14 cellular contexts compared by ENCODE assay signal in genomic region chr20:44552568-44552949, GRCh38. TPM values are rescaled to one million over a fixed set of nuclear protein-coding genes. Genes with fewer than 3 reads are reported as not detected.
DNase-seq lines count a peak whose midpoint lies in the region; ATAC-seq, FAIRE-seq and TF ChIP-seq lines count a peak whose summit lies in the region.
"Had no signal": no experiment of that assay in that cellular context is flagged by ENCODE, and none has a peak within 500 bp of the region (broad histone marks: within the 10 kb centered on the region; RNA-seq: fewer than 3 reads in every experiment).

No MANE protein-coding gene starts in this region.

- H2AK5ac ChIP-seq in IMR-90 (ENCODE audit: low read depth, low read length) = no peak overlapping the region

- H3K79me1 ChIP-seq in IMR-90 (ENCODE audit: low read depth in 1 of 2, low read length in 2 of 2) = peaks cover 8 to 20% of the 10 kb centered on the region in 2 experiments

- H2BK5ac ChIP-seq in IMR-90 (ENCODE audit: low read depth, low read length, poor library complexity, severe bottlenecking) = peak overlapping the region; percentile 8

- H3K27ac ChIP-seq in ACC112 (ENCODE audit: low read depth, low read length) (peak overlapping the region; percentile 74), IMR-90 (ENCODE audit: insufficient read depth, low read length) (no peak overlapping the region), breast epithelium (peak overlapping the region; percentile 52 to 83), small intestine (ENCODE audit: low read depth in 1 of 2, low read length in 1 of 2) (peak overlapping the region in 1 of 2 donors; percentile 47)
- H3K27ac ChIP-seq: C4-2B had no signal

- H3K4me2 ChIP-seq in IMR-90 (ENCODE audit: low read depth, low read length) = peak overlapping the region; percentile 85; the same call in 1 of the 2 replicates

- H2BK15ac ChIP-seq in IMR-90 (ENCODE audit: low read depth, low read length) = no peak overlapping the region

- no peak for TF ChIP-seq RAD21 in IMR-90 (IDR thresholded peaks at IDR 0.05; ENCODE audit: low read length)

- no peak overlapping the region for H4K5ac ChIP-seq in IMR-90 (ENCODE audit: low read depth, low read length)

- TF ChIP-seq POLR2A in IMR-90 (IDR thresholded peaks at IDR 0.05; ENCODE audit: low read depth, low read length) (no peak), breast epithelium (IDR thresholded peaks at IDR 0.05) (no peak)

- no peak overlapping the region for H3K4me3 ChIP-seq in ACC112 (ENCODE audit: low read depth, low read length)
- no peak overlapping the region for H3K4me3 ChIP-seq in IMR-90 (ENCODE audit: insufficient read depth, low read depth, low read length)
- no peak overlapping the region for H3K4me3 ChIP-seq in breast epithelium
- H3K4me3 ChIP-seq in small intestine (ENCODE audit: low read depth in 1 of 2, low read length in 2 of 2) = no peak overlapping the region

- no peak overlapping the region for H3K56ac ChIP-seq in IMR-90 (ENCODE audit: extremely low read depth, insufficient read depth, low read length)

- no peak overlapping the region for H2AK9ac ChIP-seq in IMR-90 (replicated peaks; ENCODE audit: low read depth, low read length, poor library complexity)

- peaks cover 6% of the 10 kb centered on the region for H3K9me1 ChIP-seq in IMR-90 (ENCODE audit: insufficient read depth, low read length)

- 0 out of 2 replicates have a peak overlapping the region, but pooled peaks have one; percentile 25 for H3K23ac ChIP-seq in IMR-90 (ENCODE audit: low read depth, low read length)

- no peak overlapping the region for H3K9ac ChIP-seq in IMR-90 (ENCODE audit: low read depth, low read length)

- POLR2A ChIA-PET in IMR-90 (lab: Charles Lee; ENCODE audit: unreplicated experiment) = interaction anchor here (0.6 kb wide), 1 partner anchor 14 kb away, joined by 3 read pairs; no protein-coding TSS in a partner anchor

- no peak for ATAC-seq in IMR-90 (ENCODE audit: low read depth)
- no peak for ATAC-seq in HG02840 (IDR thresholded peaks at IDR 0.05; ENCODE audit: low FRiP score, unreplicated experiment)

- no peak overlapping the region for H4K91ac ChIP-seq in IMR-90 (ENCODE audit: insufficient read depth, low read depth, low read length)

- no CpG with 5 or more reads among the region's 3 CpGs for WGBS in IMR-90 (ENCODE audit: extremely low coverage in 2 of 2, insufficient read length in 1 of 2), 2 experiments
- WGBS in small intestine, 3 donors = 68 to 78% (median 74%) methylated on average over 3 of the region's 3 CpGs

- H3K9me3 Mint-ChIP-seq in osteocyte (ENCODE audit: unreplicated experiment) = no peaks in the 10 kb centered on the region

- peaks cover 7% of the 10 kb centered on the region; the same call in 1 of the 2 replicates for H4K20me1 ChIP-seq in IMR-90 (ENCODE audit: insufficient read depth, low read length)

- no peak overlapping the region for H4K8ac ChIP-seq in IMR-90 (ENCODE audit: low read depth in 2 of 2, low read length in 2 of 2)

- H2AFZ ChIP-seq in ACC112 (ENCODE audit: low read length, unreplicated experiment) (no peak overlapping the region), IMR-90 (replicated peaks; ENCODE audit: low read length, poor library complexity) (no peak overlapping the region)

- no peak overlapping the region for H3K14ac ChIP-seq in IMR-90 (replicated peaks; ENCODE audit: low read depth, low read length)

- H3K36me3 ChIP-seq in ACC112 (ENCODE audit: insufficient read depth, low read length) = no peaks in the 10 kb centered on the region
- no peaks in the 10 kb centered on the region for H3K36me3 ChIP-seq in IMR-90 (ENCODE audit: control insufficient read depth, insufficient read depth, low read length)
- no peaks in the 10 kb centered on the region for H3K36me3 ChIP-seq in breast epithelium
- H3K36me3 ChIP-seq in small intestine (ENCODE audit: control insufficient read depth in 2 of 2, insufficient read depth in 2 of 2, low read length in 2 of 2) = no peaks in the 10 kb centered on the region

- H3K79me2 ChIP-seq in ACC112 (ENCODE audit: control insufficient read depth, insufficient read depth, low read length, unreplicated experiment) = no peaks in the 10 kb centered on the region

- H3K27ac Mint-ChIP-seq in osteocyte (ENCODE audit: unreplicated experiment) = peak overlapping the region; percentile 80

- no peaks in the 10 kb centered on the region for H3K27me3 Mint-ChIP-seq in osteocyte (ENCODE audit: unreplicated experiment)
- H3K27me3 Mint-ChIP-seq: activated naive CD8-positive, alpha-beta T cell had no signal

- no peak overlapping the region for H2BK120ac ChIP-seq in IMR-90 (ENCODE audit: low read depth, low read length)

- no peak overlapping the region for H2BK20ac ChIP-seq in IMR-90 (ENCODE audit: low read depth, low read length)

- intact Hi-C loops in IMR-90 (cut with micrococcal nuclease) (loop anchor here (2.0 kb wide), 1 partner anchor 20 kb away; no protein-coding TSS in a partner anchor), breast epithelium (cut with DNase I; ENCODE audit: low total_unique reads) (no loop called here)

- H3K4ac ChIP-seq in IMR-90 (ENCODE audit: low read depth, low read length) = no peak overlapping the region

- H3K9me3 ChIP-seq in IMR-90 (ENCODE audit: control insufficient read depth, insufficient read depth, low read length) (no peaks in the 10 kb centered on the region), breast epithelium (no peaks in the 10 kb centered on the region), small intestine (ENCODE audit: control insufficient read depth, low read depth) (no peaks in the 10 kb centered on the region)

- peaks cover 39% of the 10 kb centered on the region for H3K4me1 Mint-ChIP-seq in osteocyte (ENCODE audit: unreplicated experiment)

- dilution Hi-C loops in IMR-90 (cut with HindIII; ENCODE audit: low sequenced_read_pairs, unreplicated experiment) = no loop called here

- peak overlapping the region; percentile 37; the same call in 1 of the 2 replicates for H3K18ac ChIP-seq in IMR-90 (ENCODE audit: low read depth, low read length)

- peaks cover 36% of the 10 kb centered on the region for H3K4me1 ChIP-seq in ACC112 (ENCODE audit: control insufficient read depth, insufficient read depth, low read length, unreplicated experiment)
- H3K4me1 ChIP-seq in IMR-90 (ENCODE audit: control insufficient read depth, insufficient read depth, low read length) = peaks cover 21% of the 10 kb centered on the region
- no peaks in the 10 kb centered on the region for H3K4me1 ChIP-seq in breast epithelium
- no peaks in the 10 kb centered on the region for H3K4me1 ChIP-seq in small intestine (ENCODE audit: control insufficient read depth in 2 of 2, insufficient read depth in 1 of 2, low read depth in 1 of 2, low read length in 1 of 2)

- BruUV-seq in IMR-90 (replicated peaks; lab: Mats Ljungman, UMichigan) = no TSS peak

- FAIRE-seq in small intestine (lab: Jason Lieb, UNC) = no peak

- CTCF ChIA-PET in IMR-90 (lab: Yijun Ruan, JAX) = interaction anchor here (1.1 kb wide), 1 partner anchor 15 kb away, joined by 4 read pairs; no protein-coding TSS in a partner anchor

- H3K4me3 Mint-ChIP-seq in osteocyte (ENCODE audit: unreplicated experiment) = peak overlapping the region; percentile 3

- in situ Hi-C loops in IMR-90 (cut with MboI; ENCODE audit: low sequenced_read_pairs) = no loop called here

- DNase-seq in IMR-90 = no peak
- DNase-seq in breast epithelium (ENCODE audit: low spot score in 2 of 2) = no peak
- DNase-seq in osteocyte (ENCODE audit: extremely low spot score, unreplicated experiment) = no peak
- no peak for DNase-seq in NCI-H1092 treated with DMSO at 0.1 percent for 48 hours (lab: John Stamatoyannopoulos, UW)
- DNase-seq in small intestine = no peak
- DNase-seq in NCI-H2107 treated with DMSO at 0.1 percent for 48 hours (lab: John Stamatoyannopoulos, UW; ENCODE audit: unreplicated experiment) = no peak
- DNase-seq: activated CD4-positive, alpha-beta T cell treated with anti-CD3 and anti-CD28 coated beads for 48 hours; foreskin melanocyte; NCI-H82; stimulated activated CD4-positive, alpha-beta T cell treated with anti-CD3 and anti-CD28 coated beads, Interleukin-1b, Interleukin-23, amount 100 ng/mL, for 48 hours had no signal

- H3K36me3 Mint-ChIP-seq in osteocyte (ENCODE audit: unreplicated experiment) = no peaks in the 10 kb centered on the region

- TF ChIP-seq CTCF in IMR-90 (conservative IDR thresholded peaks at IDR 0.05; ENCODE audit: low read depth, low read length) (no peak), breast epithelium (IDR thresholded peaks at IDR 0.05) (no peak), osteocyte (IDR thresholded peaks at IDR 0.05) (no peak)

- H3K27me3 ChIP-seq in ACC112 (ENCODE audit: insufficient read depth, low read length) = no peaks in the 10 kb centered on the region
- no peaks in the 10 kb centered on the region for H3K27me3 ChIP-seq in IMR-90 (ENCODE audit: control insufficient read depth, insufficient read depth, low read length)
- H3K27me3 ChIP-seq in breast epithelium = no peaks in the 10 kb centered on the region
- H3K27me3 ChIP-seq in small intestine (ENCODE audit: control insufficient read depth in 2 of 2, insufficient read depth in 2 of 2, low read length in 2 of 2) = no peaks in the 10 kb centered on the region

TF ChIP-seq in IMR-90, 13 proteins besides CTCF, POLR2A, EP300 and RAD21 (continues in another document):
- TF ChIP-seq MAZ (IDR thresholded peaks at IDR 0.05; ENCODE audit: borderline replicate concordance, low read depth, low read length) (no peak), RCOR1 (IDR thresholded peaks at IDR 0.05; ENCODE audit: insufficient replicate concordance, low read length) (no peak), BHLHE40 (IDR thresholded peaks at IDR 0.05; ENCODE audit: low read depth, low read length) (no peak), SMC3 (IDR thresholded peaks at IDR 0.05; ENCODE audit: low read depth, low read length) (no peak)

RNA-seq across cellular contexts. Expression of gene PKIG, which starts 29.8 kb away (rescaled TPM):
- total RNA-seq in IMR-90 (2012; rRNA removed) = 69.4 and 78.3 TPM in 2 replicates
- 89.6 and 91.2 TPM in 2 replicates for polyA plus RNA-seq in IMR-90 (2012; rRNA removed)
- polyA plus RNA-seq in IMR-90 (2012; cell fraction: cytosol; rRNA removed) = 107 and 152 TPM in 2 replicates
- polyA plus RNA-seq in IMR-90 (2012; cell fraction: nucleus; rRNA removed; ENCODE audit: low replicate concordance) = 30.7 and 43.9 TPM in 2 replicates
- total RNA-seq in breast epithelium = 100 to 1,000 TPM in 1 of 3 donors, 10 to 100 TPM in 2; 59.9 to 102 (median 99.1) TPM
- total RNA-seq in osteocyte = 26.0 and 29.5 TPM in 2 replicates
- polyA plus RNA-seq in small intestine = 10 to 100 TPM; 16.3 to 47.8 (median 34.9) TPM

RNA-seq across cellular contexts. Expression of gene SERINC3, which starts 30.7 kb away (rescaled TPM):
- 88.3 and 101 TPM in 2 replicates for total RNA-seq in IMR-90 (2012; rRNA removed)
- polyA plus RNA-seq in IMR-90 (2012; rRNA removed) = 132 TPM in 2 replicates
- 80.8 and 87.4 TPM in 2 replicates for polyA plus RNA-seq in IMR-90 (2012; cell fraction: cytosol; rRNA removed)
- 53.6 and 92.5 TPM in 2 replicates for polyA plus RNA-seq in IMR-90 (2012; cell fraction: nucleus; rRNA removed; ENCODE audit: low replicate concordance)
- total RNA-seq in breast epithelium = 100 to 1,000 TPM in 2 of 3 donors, 10 to 100 TPM in 1; 91.1 to 254 (median 100) TPM
- 121 and 125 TPM in 2 replicates for total RNA-seq in osteocyte
- polyA plus RNA-seq in small intestine = 10 to 100 TPM; 13.2 to 64.8 (median 14.3) TPM
